In genomic region chr6:51626391-51626790, GRCh38 we compare ENCODE assay signal across 31 cellular contexts.
"Had no signal": no experiment of that assay in that cellular context is flagged by ENCODE, and none has a peak within 500 bp of the region (broad histone marks: within the 10 kb centered on the region; RNA-seq: fewer than 3 reads in every experiment).

No MANE protein-coding gene starts in this region.

- H3K27me3 ChIP-seq: body of pancreas, cardiac muscle cell, colonic mucosa, heart left ventricle had no signal

- H3K27ac ChIP-seq: body of pancreas, cardiac muscle cell, colonic mucosa, heart left ventricle had no signal

- DNase-seq: activated B cell treated with CpG ODN at 0.5 μM for 24 hours; activated CD4-positive, alpha-beta T cell treated with anti-CD3 and anti-CD28 coated beads for 48 hours; activated CD4-positive, alpha-beta T cell treated with anti-CD3 and anti-CD28 coated beads, Interleukin-2, amount 50 U/mL, for 1 hour; activated CD4-positive, alpha-beta T cell treated with anti-CD3 and anti-CD28 coated beads, Interleukin-2, amount 50 U/mL, for 48 hours; activated CD8-positive, alpha-beta memory T cell treated with anti-CD3 and anti-CD28 coated beads for 24 hours; activated CD8-positive, alpha-beta T cell treated with anti-CD3 and anti-CD28 coated beads for 36 hours; activated effector memory CD4-positive, alpha-beta T cell treated with Interleukin-2 at 50 U/mL for 16 hours; activated gamma-delta T cell treated with Interleukin-2 at 50 U/mL for 16 hours; activated naive CD4-positive, alpha-beta T cell treated with anti-CD3 and anti-CD28 coated beads, Interleukin-2, amount 50 U/mL, for 16 hours; activated naive CD4-positive, alpha-beta T cell treated with Interleukin-2 at 50 U/mL for 16 hours; activated T-cell treated with anti-CD3 and anti-CD28 coated beads, Interleukin-2, amount 50 U/mL, for 4 hours; amniotic stem cell; anterior cingulate cortex; body of pancreas; central memory CD4-positive, alpha-beta T cell; cerebellar nuclear complex; colonic mucosa; effector CD8-positive, alpha-beta T cell; heart left ventricle; SW 1271; T-cell; T1000; WERI-Rb-1 had no signal

- H3K9me3 ChIP-seq: body of pancreas, colonic mucosa had no signal

- ATAC-seq: activated CD4-positive, CD25-positive, alpha-beta regulatory T cell treated with anti-CD3 and anti-CD28 coated beads, Interleukin-2, amount 50 U/mL, for 24 hours; activated CD8-positive, alpha-beta T cell treated with anti-CD3 and anti-CD28 coated beads for 36 hours; activated T-cell treated with anti-CD3 and anti-CD28 coated beads, Interleukin-2, amount 50 U/mL, for 4 hours; activated T-helper 17 cell treated with anti-CD3 and anti-CD28 coated beads, Interleukin-2, amount 50 U/mL, for 72 hours; body of pancreas; esophagus mucosa; heart left ventricle; T-cell had no signal

- FAIRE-seq: astrocyte, endometrium, endothelial cell of umbilical vein, frontal cortex had no signal

- H3K36me3 ChIP-seq: cardiac muscle cell, colonic mucosa, heart left ventricle, WERI-Rb-1 had no signal

- H3K4me3 ChIP-seq: body of pancreas, cardiac muscle cell, colonic mucosa, heart left ventricle had no signal
